Comparison of ENCODE assay signal across 16 cellular contexts in the genomic region with DNA sequence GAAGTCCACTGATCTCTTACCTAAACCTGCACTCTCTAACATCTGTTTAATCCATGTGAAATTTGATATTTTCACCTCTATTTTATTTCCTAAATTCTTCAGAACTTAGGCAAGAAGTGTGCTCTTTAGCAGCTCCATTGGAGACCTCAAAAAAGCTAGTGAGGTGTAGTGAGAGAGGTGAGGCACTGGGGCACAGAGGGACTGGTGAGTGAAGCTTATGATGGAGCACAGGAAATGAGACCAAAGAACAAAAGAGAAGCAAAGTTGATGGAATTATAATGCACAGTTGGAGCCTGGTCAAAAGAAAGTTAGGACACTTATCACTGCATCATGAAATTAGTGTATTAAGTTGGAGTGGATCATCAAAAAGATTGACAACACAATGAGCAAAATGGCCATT.
A peak's percentile ranks its signal among the peaks of the same experiment; 100 is the strongest.
DNase-seq lines count a peak whose midpoint lies in the region; ATAC-seq and TF ChIP-seq lines count a peak whose summit lies in the region.
"Had no signal": no experiment of that assay in that cellular context is flagged by ENCODE, and none has a peak within 500 bp of the region (broad histone marks: within the 10 kb centered on the region; RNA-seq: fewer than 3 reads in every experiment).

No MANE protein-coding gene starts in this region.

- H3K36me3 ChIP-seq in HCT116 (ENCODE audit: control insufficient read depth in 1 of 2, insufficient read depth in 2 of 2, low read length in 2 of 2) = no peaks in the 10 kb centered on the region
- H3K36me3 ChIP-seq in SU-DHL-6 (ENCODE audit: low read length) = no peaks in the 10 kb centered on the region; the same call in 1 of the 2 replicates
- no peaks in the 10 kb centered on the region for H3K36me3 ChIP-seq in mesendoderm (ENCODE audit: control insufficient read depth, insufficient read depth, low read length)

- H3K56ac ChIP-seq in mesendoderm (ENCODE audit: low read length) = no peak overlapping the region

- intact Hi-C loops in HCT116 (cut with micrococcal nuclease) = no loop called here

- H3K79me1 ChIP-seq in mesendoderm (ENCODE audit: low read length) = no peaks in the 10 kb centered on the region

- no peak overlapping the region for H2BK15ac ChIP-seq in mesendoderm (replicated peaks; ENCODE audit: low read depth)

- no peak overlapping the region for H4K8ac ChIP-seq in mesendoderm (ENCODE audit: low read depth, low read length)

- CTCF ChIA-PET in HCT116 (lab: Charles Lee) = no interaction called here

- peak overlapping the region; percentile 54 for H3K4me2 ChIP-seq in HCT116 (ENCODE audit: low read length)
- H3K4me2 ChIP-seq in SU-DHL-6 (ENCODE audit: low read depth, low read length, poor library complexity, severe bottlenecking) = peak overlapping the region; percentile 45
- no peak overlapping the region for H3K4me2 ChIP-seq in mesendoderm (ENCODE audit: low read length)
- H3K4me2 ChIP-seq: A549 had no signal

- no TSS peak for BruUV-seq in HCT116 (replicated peaks; lab: Mats Ljungman, UMichigan)

- no peak overlapping the region for H3K4ac ChIP-seq in mesendoderm (ENCODE audit: low read depth, low read length)

- POLR2A ChIA-PET in HCT116 (lab: Charles Lee) = no interaction called here

- H3K9me2 ChIP-seq in HCT116 (ENCODE audit: insufficient read depth) (no peaks in the 10 kb centered on the region), SU-DHL-6 (replicated peaks; ENCODE audit: insufficient read depth, low read length) (no peaks in the 10 kb centered on the region)

- H3F3A ChIP-seq in SU-DHL-6 (ENCODE audit: insufficient read depth) = no peaks in the 10 kb centered on the region

- H3K27me3 ChIP-seq in HCT116 (ENCODE audit: insufficient read depth, low read length) (no peaks in the 10 kb centered on the region), SU-DHL-6 (ENCODE audit: low read length) (no peaks in the 10 kb centered on the region), mesendoderm (ENCODE audit: insufficient read depth, low read length, poor library complexity) (no peaks in the 10 kb centered on the region)

- H3K18ac ChIP-seq in mesendoderm (ENCODE audit: low read length) = no peak overlapping the region

- H3K4me1 ChIP-seq in HCT116 (ENCODE audit: control insufficient read depth in 1 of 2, insufficient read depth in 2 of 2, low read length in 2 of 2) (peaks cover 12 to 51% of the 10 kb centered on the region in 2 experiments), mesendoderm (ENCODE audit: control insufficient read depth, low read depth, low read length) (no peaks in the 10 kb centered on the region)
- H3K4me1 ChIP-seq: A549, Caco-2 had no signal

- DNase-seq in DMS79 (lab: John Stamatoyannopoulos, UW) (peak; percentile 41), DMS79 treated with DMSO at 0.1 percent for 48 hours (lab: John Stamatoyannopoulos, UW) (no peak), HCT116 (ENCODE audit: low read depth, low spot score) (peak; percentile 37), mesendoderm (no peak), UCSD-AML1 (lab: John Stamatoyannopoulos, UW; ENCODE audit: unreplicated experiment) (no peak)
- DNase-seq in stimulated activated CD4-positive, alpha-beta T cell treated with anti-CD3 and anti-CD28 coated beads, Interleukin-2, amount 100 ng/mL, for 48 hours = no peak
- DNase-seq: AML-193; Caco-2; CD4-positive, alpha-beta T cell; GF-D8; GOT3; H7 had no signal

- TF ChIP-seq POLR2A in HCT116 (IDR thresholded peaks at IDR 0.05; ENCODE audit: borderline replicate concordance, extremely low read depth, insufficient read depth, insufficient read length) = no peak

- H3K9ac ChIP-seq in HCT116 (ENCODE audit: low read length) = no peak overlapping the region
- H3K9ac ChIP-seq in SU-DHL-6 (ENCODE audit: low read length) = peak overlapping the region; percentile 19; the same call in 1 of the 2 replicates
- H3K9ac ChIP-seq in mesendoderm (ENCODE audit: low read length) = no peak overlapping the region

- H4K20me1 ChIP-seq in HCT116 (ENCODE audit: insufficient read depth) (no peaks in the 10 kb centered on the region), SU-DHL-6 (ENCODE audit: low read depth, low read length) (no peaks in the 10 kb centered on the region)

- ATAC-seq in HCT116 = peak; percentile 73
- ATAC-seq: A549 had no signal

- H3K27ac ChIP-seq in HCT116 (ENCODE audit: low read depth, low read length) (peak overlapping the region; percentile 69), SU-DHL-6 (ENCODE audit: low read depth, low read length) (peak overlapping the region; percentile 73), mesendoderm (ENCODE audit: low read depth, low read length) (no peak overlapping the region)
- H3K27ac ChIP-seq: 22Rv1, A549, C4-2B had no signal

- no peak for TF ChIP-seq RAD21 in HCT116 (IDR thresholded peaks at IDR 0.05; ENCODE audit: low read depth)

- no peak overlapping the region for H2AK5ac ChIP-seq in mesendoderm (ENCODE audit: low read length)

- no peak overlapping the region for H3K4me3 ChIP-seq in HCT116 (replicated peaks in 1 of 2; ENCODE audit: low read depth in 1 of 2, low read length in 2 of 2)
- no peak overlapping the region for H3K4me3 ChIP-seq in SU-DHL-6 (ENCODE audit: insufficient read depth, low read length, poor library complexity, severe bottlenecking)
- no peak overlapping the region for H3K4me3 ChIP-seq in mesendoderm (ENCODE audit: low read length)
- H3K4me3 ChIP-seq: A549 had no signal

- peak overlapping the region; percentile 73 for H2BK120ac ChIP-seq in mesendoderm (ENCODE audit: low read depth, low read length)

- TF ChIP-seq CTCF in HCT116 (IDR thresholded peaks at IDR 0.05 in 2 of 3, conservative IDR thresholded peaks at IDR 0.05 in 1 of 3; ENCODE audit: borderline replicate concordance in 1 of 3, insufficient read depth in 1 of 3, low read depth in 2 of 3, low read length in 2 of 3) (no peak), SU-DHL-6 (IDR thresholded peaks at IDR 0.05; ENCODE audit: insufficient read depth, low read length, poor library complexity, severe bottlenecking) (no peak)

- H2BK5ac ChIP-seq in mesendoderm (ENCODE audit: low read length) = no peak overlapping the region

- RAD21 ChIA-PET in HCT116 (lab: Charles Lee; ENCODE audit: low non-redundant PET in 1 of 2, low total read pairs in 2 of 2, uncharacterized antibody in 2 of 2, unreplicated experiment in 2 of 2) = no interaction called here

- H4K5ac ChIP-seq in mesendoderm (ENCODE audit: low read length) = no peak overlapping the region

- H3K9me3 ChIP-seq in HCT116 (ENCODE audit: control insufficient read depth in 1 of 2, insufficient read depth in 1 of 2, low read depth in 1 of 2, low read length in 2 of 2) (no peaks in the 10 kb centered on the region), SU-DHL-6 (ENCODE audit: insufficient read depth, low read length) (no peaks in the 10 kb centered on the region)
- H3K9me3 ChIP-seq: A549, Caco-2 had no signal

- no peaks in the 10 kb centered on the region for H3K79me2 ChIP-seq in HCT116 (ENCODE audit: insufficient read depth, low read length)
- H3K79me2 ChIP-seq in SU-DHL-6 (ENCODE audit: insufficient read depth, low read length) = no peaks in the 10 kb centered on the region
- H3K79me2 ChIP-seq in mesendoderm (ENCODE audit: control insufficient read depth, insufficient read depth, low read length) = no peaks in the 10 kb centered on the region

- H2AFZ ChIP-seq in HCT116 (ENCODE audit: low read depth, low read length, poor library complexity, severe bottlenecking) (peak overlapping the region; percentile 44), SU-DHL-6 (ENCODE audit: low read depth, low read length, severe bottlenecking) (peak overlapping the region; percentile 70)

- no peak overlapping the region for H3K23ac ChIP-seq in mesendoderm (ENCODE audit: low read length)

TF ChIP-seq in HCT116, 20 proteins besides CTCF, POLR2A, EP300 and RAD21:
- TF ChIP-seq ZBTB33 (IDR thresholded peaks at IDR 0.05; ENCODE audit: extremely low read depth, insufficient replicate concordance, low read length) (no peak), TCF7L2 (IDR thresholded peaks at IDR 0.05; ENCODE audit: borderline replicate concordance, extremely low read depth, insufficient read depth, insufficient read length) (peak; percentile 84)

Comparison
In these comparisons a context has a peak if more than half of its experiments do, and no peak if none do; other contexts are left out.
1. DNase-seq: peak in DMS79 (single experiment) and HCT116 (single experiment); none in DMS79 treated with DMSO at 0.1 percent for 48 hours (single experiment), mesendoderm (single experiment), UCSD-AML1 (single experiment) and stimulated activated CD4-positive, alpha-beta T cell treated with anti-CD3 and anti-CD28 coated beads, Interleukin-2, amount 100 ng/mL, for 48 hours (0 of 2).